29 cellular contexts compared by ENCODE assay signal in the genomic region with DNA sequence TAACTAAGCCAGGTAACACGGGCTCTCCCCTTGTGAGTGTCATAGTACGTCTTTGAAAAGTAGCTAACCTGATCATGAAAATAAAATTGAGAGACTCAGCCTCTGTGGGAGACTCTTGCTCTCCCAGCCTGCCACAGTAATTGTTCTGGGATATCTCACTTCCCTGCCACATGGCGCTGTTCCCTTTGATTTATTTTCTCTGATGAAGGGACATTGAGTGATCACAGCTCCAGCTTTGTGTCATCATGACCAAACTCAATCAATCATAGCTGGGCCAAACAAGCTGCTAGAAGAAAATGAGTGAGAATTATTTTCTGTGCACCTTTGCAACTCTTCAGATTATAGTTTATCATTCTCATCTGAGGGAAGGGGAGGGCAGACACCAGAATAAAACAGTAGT.
"Had no signal": no experiment of that assay in that cellular context is flagged by ENCODE, and none has a peak within 500 bp of the region (broad histone marks: within the 10 kb centered on the region; RNA-seq: fewer than 3 reads in every experiment).

No MANE protein-coding gene starts in this region.

- H3K4me3 Mint-ChIP-seq: activated CD4-positive, alpha-beta T cell treated with anti-CD3 and anti-CD28 coated beads for 36 hours; activated CD8-positive, alpha-beta T cell treated with anti-CD3 and anti-CD28 coated beads for 36 hours; activated naive CD8-positive, alpha-beta T cell treated with anti-CD3 and anti-CD28 coated beads, Interleukin-2, amount 50 U/mL, for 24 hours; activated T-helper 1 cell treated with anti-CD3 and anti-CD28 coated beads, Interleukin-12 subunit alpha, Interleukin-12 subunit beta, Interleukin-2, Interleukin-4 antibody, amounts not matched to agents 30 ng/mL and 10 ng/mL and 1 ng/mL, durations not matched to agents 14 hours and 24 hours and 36 hours; brain; T-cell had no signal

- DNase-seq: activated CD4-positive, alpha-beta T cell treated with anti-CD3 and anti-CD28 coated beads for 36 hours; activated CD8-positive, alpha-beta memory T cell treated with anti-CD3 and anti-CD28 coated beads, Interleukin-2, amount 50 U/mL, for 48 hours; activated CD8-positive, alpha-beta T cell treated with anti-CD3 and anti-CD28 coated beads for 36 hours; activated effector memory CD4-positive, alpha-beta T cell treated with Interleukin-2 at 50 U/mL for 16 hours; activated naive CD4-positive, alpha-beta T cell treated with Interleukin-2 at 50 U/mL for 16 hours; activated naive CD8-positive, alpha-beta T cell treated with anti-CD3 and anti-CD28 coated beads, Interleukin-2, amount 50 U/mL, for 24 hours; activated T-cell treated with anti-CD3 and anti-CD28 coated beads, Interleukin-2, amount 50 U/mL, for 1 hour; amygdala; Kasumi-1; KBM-7; NCI-H1048; NCI-H1694; NCI-H2029; NCI-H2107; NCI-H2171 treated with DMSO at 0.1 percent for 48 hours; NCI-H510A treated with DMSO at 0.1 percent for 48 hours; NCI-H69; NK-92 treated with Interleukin-12 subunit alpha and Interleukin-12 subunit beta, amount 100 ng/mL, for 24 hours; SHP77; T-cell; T-helper 2 cell; T1000 had no signal

- H3K36me3 ChIP-seq: SJSA1 had no signal

- H3K27me3 ChIP-seq: SJSA1 had no signal

- H3K27me3 Mint-ChIP-seq: activated CD8-positive, alpha-beta T cell treated with anti-CD3 and anti-CD28 coated beads for 36 hours had no signal

- FAIRE-seq: astrocyte, RCC 7860, TTC549 had no signal

- H3K9me3 Mint-ChIP-seq: activated CD8-positive, alpha-beta T cell treated with anti-CD3 and anti-CD28 coated beads for 36 hours; activated naive CD4-positive, alpha-beta T cell treated with anti-CD3 and anti-CD28 coated beads, Interleukin-2, amount 50 U/mL, for 72 hours; activated naive CD8-positive, alpha-beta T cell treated with anti-CD3 and anti-CD28 coated beads, Interleukin-2, amount 50 U/mL, for 24 hours; activated T-helper 1 cell treated with anti-CD3 and anti-CD28 coated beads, Interleukin-12 subunit alpha, Interleukin-12 subunit beta, Interleukin-2, Interleukin-4 antibody, amounts not matched to agents 30 ng/mL and 10 ng/mL and 1 ng/mL, durations not matched to agents 14 hours and 24 hours and 36 hours; T-cell had no signal

- H3K36me3 Mint-ChIP-seq: activated naive CD4-positive, alpha-beta T cell treated with anti-CD3 and anti-CD28 coated beads, Interleukin-2, amount 50 U/mL, for 72 hours; brain; T-cell had no signal

- H3K9me3 ChIP-seq: SJSA1 had no signal

- H3K4me1 Mint-ChIP-seq: activated CD4-positive, alpha-beta T cell treated with anti-CD3 and anti-CD28 coated beads for 36 hours; activated naive CD8-positive, alpha-beta T cell treated with anti-CD3 and anti-CD28 coated beads, Interleukin-2, amount 50 U/mL, for 24 hours; brain; T-cell had no signal

- H3K4me3 ChIP-seq: SJSA1 had no signal

- H3K27ac ChIP-seq: SJSA1 had no signal

- ATAC-seq: activated CD4-positive, alpha-beta T cell treated with anti-CD3 and anti-CD28 coated beads for 36 hours; activated CD8-positive, alpha-beta T cell treated with anti-CD3 and anti-CD28 coated beads for 36 hours; activated naive CD4-positive, alpha-beta T cell treated with anti-CD3 and anti-CD28 coated beads, Interleukin-2, amount 50 U/mL, for 72 hours; activated naive CD8-positive, alpha-beta T cell treated with anti-CD3 and anti-CD28 coated beads, Interleukin-2, amount 50 U/mL, for 24 hours; T-cell had no signal
